Comparison of ENCODE assay signal across 7 cellular contexts in the genomic region with DNA sequence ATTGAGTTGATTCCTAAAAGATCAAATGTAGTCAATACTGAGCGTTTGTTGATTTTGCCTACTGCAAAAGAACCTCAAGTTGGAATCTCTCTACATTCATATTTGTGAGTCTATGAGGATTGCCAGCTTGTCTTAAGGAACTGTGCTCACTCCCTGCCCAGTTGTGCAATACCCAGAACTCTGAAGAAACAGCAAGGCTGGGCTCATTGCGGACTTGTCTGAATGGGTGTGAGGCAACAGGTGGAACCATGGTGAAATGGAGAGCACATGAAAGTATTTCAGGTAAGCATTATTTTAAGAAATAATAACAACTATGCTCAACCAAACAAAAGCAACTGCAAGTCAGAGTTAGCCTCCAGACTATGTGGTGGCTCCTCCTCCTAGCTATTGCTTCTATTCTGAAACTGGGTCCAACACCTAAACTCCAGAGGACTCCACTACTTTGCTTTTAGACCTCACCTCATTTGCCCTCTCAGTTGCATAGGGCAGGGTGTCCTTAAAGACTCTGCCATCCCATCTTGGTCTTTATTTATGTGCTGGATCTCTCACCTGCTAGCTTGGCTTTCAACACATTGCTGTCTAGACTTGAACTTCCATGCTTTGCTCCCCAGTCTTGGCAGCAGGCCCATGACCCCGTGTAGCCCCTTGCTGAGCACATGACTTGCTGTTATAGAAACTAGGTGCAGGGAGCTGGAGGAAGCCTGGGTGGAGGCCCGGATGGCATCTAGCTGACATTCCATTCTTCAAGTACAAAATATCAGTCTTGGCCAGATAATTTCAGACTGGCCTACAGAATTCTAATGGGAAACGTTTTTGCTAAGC.
DNase-seq lines count a peak whose midpoint lies in the region; ATAC-seq and TF ChIP-seq lines count a peak whose summit lies in the region.

No MANE protein-coding gene starts in this region.

- H3K4me1 ChIP-seq in tibial nerve: peaks cover 0 to 21% (median 0%) of the 10 kb centered on the region in 4 donors

- H3K27ac Mint-ChIP-seq in dendritic cell treated with granulocyte-macrophage colony-stimulating factor and Interleukin-4, amounts not matched to agents 40 ng/mL and 50 ng/mL, for 4 days: peak overlapping the region; percentile 33
- no peak overlapping the region for H3K27ac Mint-ChIP-seq in activated CD4-positive, alpha-beta T cell treated with anti-CD3 and anti-CD28 coated beads, Interleukin-2, amount 10 ng/mL, durations not matched to agents 24 days and 14 days
- no peak overlapping the region for H3K27ac Mint-ChIP-seq in activated T-cell treated with anti-CD3 and anti-CD28 coated beads, Interleukin-2, amount 50 U/mL, for 24 hours

- H3K4me3 Mint-ChIP-seq in dendritic cell treated with granulocyte-macrophage colony-stimulating factor and Interleukin-4, amounts not matched to agents 40 ng/mL and 50 ng/mL, for 4 days: no peak overlapping the region
- H3K4me3 Mint-ChIP-seq in activated CD4-positive, alpha-beta T cell treated with anti-CD3 and anti-CD28 coated beads, Interleukin-2, amount 10 ng/mL, durations not matched to agents 24 days and 14 days: no peak overlapping the region
- H3K4me3 Mint-ChIP-seq in activated T-cell treated with anti-CD3 and anti-CD28 coated beads, Interleukin-2, amount 50 U/mL, for 24 hours: no peak overlapping the region

- H3K36me3 Mint-ChIP-seq in dendritic cell treated with granulocyte-macrophage colony-stimulating factor and Interleukin-4, amounts not matched to agents 40 ng/mL and 50 ng/mL, for 4 days (ENCODE audit: low read depth): no peaks in the 10 kb centered on the region
- no peaks in the 10 kb centered on the region for H3K36me3 Mint-ChIP-seq in activated CD4-positive, alpha-beta T cell treated with anti-CD3 and anti-CD28 coated beads, Interleukin-2, amount 10 ng/mL, durations not matched to agents 24 days and 14 days (ENCODE audit: low read depth)
- no peaks in the 10 kb centered on the region for H3K36me3 Mint-ChIP-seq in activated T-cell treated with anti-CD3 and anti-CD28 coated beads, Interleukin-2, amount 50 U/mL, for 24 hours (ENCODE audit: low read depth)

- peaks cover 52% of the 10 kb centered on the region for H3K4me1 Mint-ChIP-seq in dendritic cell treated with granulocyte-macrophage colony-stimulating factor and Interleukin-4, amounts not matched to agents 40 ng/mL and 50 ng/mL, for 4 days (ENCODE audit: low read depth)
- H3K4me1 Mint-ChIP-seq in activated CD4-positive, alpha-beta T cell treated with anti-CD3 and anti-CD28 coated beads, Interleukin-2, amount 10 ng/mL, durations not matched to agents 24 days and 14 days: no peaks in the 10 kb centered on the region
- no peaks in the 10 kb centered on the region for H3K4me1 Mint-ChIP-seq in activated T-cell treated with anti-CD3 and anti-CD28 coated beads, Interleukin-2, amount 50 U/mL, for 24 hours (ENCODE audit: low read depth)

- no peaks in the 10 kb centered on the region for H3K36me3 ChIP-seq in tibial nerve

- no peaks in the 10 kb centered on the region for H3K9me3 ChIP-seq in tibial nerve

- no peak for TF ChIP-seq POLR2A in tibial nerve (IDR thresholded peaks at IDR 0.05)

- no peaks in the 10 kb centered on the region for H3K9me3 Mint-ChIP-seq in dendritic cell treated with granulocyte-macrophage colony-stimulating factor and Interleukin-4, amounts not matched to agents 40 ng/mL and 50 ng/mL, for 4 days
- no peaks in the 10 kb centered on the region for H3K9me3 Mint-ChIP-seq in activated CD4-positive, alpha-beta T cell treated with anti-CD3 and anti-CD28 coated beads, Interleukin-2, amount 10 ng/mL, durations not matched to agents 24 days and 14 days
- no peaks in the 10 kb centered on the region for H3K9me3 Mint-ChIP-seq in activated T-cell treated with anti-CD3 and anti-CD28 coated beads, Interleukin-2, amount 50 U/mL, for 24 hours

- H3K27ac ChIP-seq in tibial nerve: no peak overlapping the region

- ATAC-seq in left lobe of liver (peak; percentile 75), HG03342 (IDR thresholded peaks at IDR 0.05; ENCODE audit: unreplicated experiment) (no peak)

- WGBS in tibial nerve, 2 donors: 31 to 35% methylated on average over 5 of the region's 5 CpGs

- TF ChIP-seq EP300 in tibial nerve (IDR thresholded peaks at IDR 0.05): peak in 1 of 2 donors; percentile 51

- intact Hi-C loops in dendritic cell treated with granulocyte-macrophage colony-stimulating factor and Interleukin-4, amounts not matched to agents 40 ng/mL and 50 ng/mL, for 4 days (cut with micrococcal nuclease): no loop called here
- intact Hi-C loops in activated CD4-positive, alpha-beta T cell treated with anti-CD3 and anti-CD28 coated beads, Interleukin-2, amount 10 ng/mL, durations not matched to agents 24 days and 14 days (cut with micrococcal nuclease): no loop called here

- peak; percentile 79 for DNase-seq in NCI-H226
- peak; percentile 72 for DNase-seq in left lobe of liver (ENCODE audit: low spot score)
- DNase-seq in tibial nerve (ENCODE audit: low spot score in 2 of 2): peak; percentile 52 to 74
- DNase-seq in activated CD4-positive, alpha-beta T cell treated with anti-CD3 and anti-CD28 coated beads, Interleukin-2, amount 10 ng/mL, durations not matched to agents 24 days and 14 days: no peak
- no peak for DNase-seq in activated T-cell treated with anti-CD3 and anti-CD28 coated beads, Interleukin-2, amount 50 U/mL, for 24 hours

- H3K4me3 ChIP-seq in tibial nerve: no peak overlapping the region

- no peaks in the 10 kb centered on the region for H3K27me3 ChIP-seq in tibial nerve

- TF ChIP-seq CTCF in tibial nerve (IDR thresholded peaks at IDR 0.05): no peak

- no peaks in the 10 kb centered on the region for H3K27me3 Mint-ChIP-seq in dendritic cell treated with granulocyte-macrophage colony-stimulating factor and Interleukin-4, amounts not matched to agents 40 ng/mL and 50 ng/mL, for 4 days
- H3K27me3 Mint-ChIP-seq in activated CD4-positive, alpha-beta T cell treated with anti-CD3 and anti-CD28 coated beads, Interleukin-2, amount 10 ng/mL, durations not matched to agents 24 days and 14 days: peaks cover 14% of the 10 kb centered on the region
- peaks cover 15% of the 10 kb centered on the region for H3K27me3 Mint-ChIP-seq in activated T-cell treated with anti-CD3 and anti-CD28 coated beads, Interleukin-2, amount 50 U/mL, for 24 hours

Comparison
In these comparisons a context has a peak if more than half of its experiments do, and no peak if none do; other contexts are left out.
1. DNase-seq: peak in NCI-H226 (single experiment), left lobe of liver (single experiment) and tibial nerve (2 of 2); none in activated CD4-positive, alpha-beta T cell treated with anti-CD3 and anti-CD28 coated beads, Interleukin-2, amount 10 ng/mL, durations not matched to agents 24 days and 14 days (single experiment) and activated T-cell treated with anti-CD3 and anti-CD28 coated beads, Interleukin-2, amount 50 U/mL, for 24 hours (single experiment).